ENCODE assay signal across 16 cellular contexts in genomic region chr12:117847371-117847770, GRCh38.
DNase-seq lines count a peak whose midpoint lies in the region; ATAC-seq and TF ChIP-seq lines count a peak whose summit lies in the region.
"Had no signal": no experiment of that assay in that cellular context is flagged by ENCODE, and none has a peak within 500 bp of the region (broad histone marks: within the 10 kb centered on the region; RNA-seq: fewer than 3 reads in every experiment).

No MANE protein-coding gene starts in this region.

- H3K4me3 ChIP-seq in iPS-20b (ENCODE audit: low read length) (no peak overlapping the region), lower lobe of right lung (no peak overlapping the region)
- H3K4me3 ChIP-seq: GM23338 had no signal

- peaks cover 15% of the 10 kb centered on the region for H3K9me3 ChIP-seq in iPS-20b (ENCODE audit: insufficient read depth, low read depth, low read length)
- no peaks in the 10 kb centered on the region for H3K9me3 ChIP-seq in lower lobe of right lung
- H3K9me3 ChIP-seq: Caco-2 had no signal

- POLR2A ChIA-PET in RWPE1 (lab: Yijun Ruan, JAX; ENCODE audit: low non-redundant PET) = no interaction called here

- intact Hi-C loops in lower lobe of right lung (cut with DNase I) = no loop called here

- 0 out of 2 replicates have a peak overlapping the region, but pooled peaks have one; percentile 15 for H3K9ac ChIP-seq in iPS-20b (ENCODE audit: low read depth, low read length)

- ATAC-seq in lower lobe of right lung = no peak
- ATAC-seq: GM23338 had no signal

- H3K4me1 ChIP-seq in iPS-20b (ENCODE audit: insufficient read depth, low read length) (no peaks in the 10 kb centered on the region; the same call in 1 of the 2 replicates), lower lobe of right lung (no peaks in the 10 kb centered on the region)
- H3K4me1 ChIP-seq: Caco-2 had no signal

- DNase-seq in NCI-H1694 treated with DMSO at 0.1 percent for 48 hours (lab: John Stamatoyannopoulos, UW) (peak; percentile 2), NCI-H1694 (lab: John Stamatoyannopoulos, UW) (no peak), NCI-H69 (lab: John Stamatoyannopoulos, UW) (peak; percentile 28), lower lobe of right lung (no peak), epidermal melanocyte (ENCODE audit: insufficient read length, low spot score) (no peak), OCI-M1 (lab: John Stamatoyannopoulos, UW) (no peak), RWPE1 (ENCODE audit: low spot score) (no peak)
- DNase-seq: Caco-2; CD8-positive, alpha-beta memory T cell; DMS53; GF-D8; H9; IMR-90 had no signal

- CTCF ChIA-PET in RWPE1 (lab: Yijun Ruan, JAX) = no interaction called here

- H3K36me3 ChIP-seq in iPS-20b (ENCODE audit: insufficient read depth, low read depth, low read length) (no peaks in the 10 kb centered on the region), lower lobe of right lung (no peaks in the 10 kb centered on the region)

- H3K27me3 ChIP-seq in iPS-20b (ENCODE audit: insufficient read depth, low read length) (no peaks in the 10 kb centered on the region), lower lobe of right lung (ENCODE audit: low read depth) (peaks cover 4% of the 10 kb centered on the region)

- H3K27ac ChIP-seq in iPS-20b (ENCODE audit: low read length) (no peak overlapping the region), lower lobe of right lung (no peak overlapping the region), RWPE1 (no peak overlapping the region)
- H3K27ac ChIP-seq: 22Rv1 had no signal

- TF ChIP-seq CTCF in lower lobe of right lung (IDR thresholded peaks at IDR 0.05) = no peak
- TF ChIP-seq CTCF in RWPE1 (conservative IDR thresholded peaks at IDR 0.05; ENCODE audit: low read depth) = no peak

Comparison
In these comparisons a context has a peak if more than half of its experiments do, and no peak if none do; other contexts are left out.
1. DNase-seq: peak in NCI-H1694 treated with DMSO at 0.1 percent for 48 hours (single experiment) and NCI-H69 (single experiment); none in NCI-H1694 (single experiment), lower lobe of right lung (single experiment), epidermal melanocyte (single experiment), OCI-M1 (single experiment) and RWPE1 (single experiment).